16 cellular contexts compared by ENCODE assay signal in the genomic region with DNA sequence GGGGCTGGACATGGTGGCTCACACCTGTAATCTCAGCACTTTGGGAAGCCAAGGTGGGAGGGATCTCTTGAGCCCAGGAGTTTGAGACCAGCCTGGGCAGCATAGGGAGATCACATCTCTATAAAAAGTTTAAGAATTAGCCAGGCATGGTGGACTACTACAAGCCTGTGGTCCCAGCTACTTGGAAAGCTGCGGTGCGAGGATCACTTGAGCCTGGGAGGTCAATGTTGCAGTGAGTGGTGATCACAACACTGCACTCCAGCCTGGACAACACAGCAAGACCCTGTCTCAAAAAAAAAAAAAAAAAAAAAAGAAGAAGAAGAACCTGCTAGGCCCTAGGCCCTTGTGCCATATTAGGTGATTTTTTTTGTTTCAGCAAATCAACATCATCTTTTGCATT. TPM values are rescaled to one million over a fixed set of nuclear protein-coding genes. Genes with fewer than 3 reads are reported as not detected.
DNase-seq lines count a peak whose midpoint lies in the region; ATAC-seq and TF ChIP-seq lines count a peak whose summit lies in the region.
"Had no signal": no experiment of that assay in that cellular context is flagged by ENCODE, and none has a peak within 500 bp of the region (broad histone marks: within the 10 kb centered on the region; RNA-seq: fewer than 3 reads in every experiment).

No MANE protein-coding gene starts in this region.

- intact Hi-C loops in natural killer cell (cut with micrococcal nuclease) = no loop called here

- no peaks in the 10 kb centered on the region for H3K79me2 ChIP-seq in osteoblast (ENCODE audit: insufficient read depth, low read length)

- peaks cover 44% of the 10 kb centered on the region for H3K4me1 ChIP-seq in adipocyte (ENCODE audit: control insufficient read depth, insufficient read depth, low read length)
- H3K4me1 ChIP-seq in osteoblast (ENCODE audit: insufficient read depth, low read length) = peaks cover 20% of the 10 kb centered on the region
- peaks cover 0 to 27% of the 10 kb centered on the region in 2 donors for H3K4me1 ChIP-seq in right atrium auricular region
- H3K4me1 ChIP-seq in BE2C = no peaks in the 10 kb centered on the region

- no peak for DNase-seq in natural killer cell treated with Interleukin-12 subunit alpha and Interleukin-12 subunit beta and Interleukin-15 and Interleukin-18, amount 100 ng/mL, for 72 hours (ENCODE audit: low spot score)
- DNase-seq in natural killer cell (no peak), adipocyte (ENCODE audit: low read depth) (no peak), osteoblast (ENCODE audit: insufficient read length, low spot score, missing footprints) (no peak), foreskin fibroblast (no peak), right atrium auricular region (ENCODE audit: low spot score) (no peak), BE2C (no peak)
- DNase-seq: activated CD4-positive, alpha-beta memory T cell treated with anti-CD3 and anti-CD28 coated beads, Interleukin-2, amount 10 ng/mL, durations not matched to agents 7 days and 5 days; activated effector memory CD4-positive, alpha-beta T cell treated with anti-CD3 and anti-CD28 coated beads, Interleukin-2, amount 50 U/mL, for 16 hours; Calu3; left colon; naive thymus-derived CD4-positive, alpha-beta T cell; NCI-H1694 treated with DMSO at 0.1 percent for 48 hours; NCI-H526; T1000 had no signal

- no peaks in the 10 kb centered on the region for H3K27me3 Mint-ChIP-seq in natural killer cell treated with Interleukin-12 subunit alpha and Interleukin-12 subunit beta and Interleukin-15 and Interleukin-18, amount 100 ng/mL, for 72 hours
- H3K27me3 Mint-ChIP-seq in natural killer cell (ENCODE audit: low read depth in 2 of 2) = no peaks in the 10 kb centered on the region
- H3K27me3 Mint-ChIP-seq: activated CD4-positive, alpha-beta memory T cell treated with anti-CD3 and anti-CD28 coated beads, Interleukin-2, amount 10 ng/mL, durations not matched to agents 7 days and 5 days; naive thymus-derived CD4-positive, alpha-beta T cell had no signal

- H3K4me2 ChIP-seq in osteoblast (ENCODE audit: insufficient read depth, low read length) = peak overlapping the region; percentile 74

- H3K27me3 ChIP-seq in adipocyte (replicated peaks; ENCODE audit: control insufficient read depth, insufficient read depth, low read length) (no peaks in the 10 kb centered on the region), osteoblast (ENCODE audit: insufficient read depth, low read length) (no peaks in the 10 kb centered on the region), right atrium auricular region (no peaks in the 10 kb centered on the region), BE2C (no peaks in the 10 kb centered on the region)

- H3K9me3 Mint-ChIP-seq in natural killer cell treated with Interleukin-12 subunit alpha and Interleukin-12 subunit beta and Interleukin-15 and Interleukin-18, amount 100 ng/mL, for 72 hours = no peaks in the 10 kb centered on the region
- H3K9me3 Mint-ChIP-seq in natural killer cell = no peaks in the 10 kb centered on the region
- H3K9me3 Mint-ChIP-seq: activated CD4-positive, alpha-beta memory T cell treated with anti-CD3 and anti-CD28 coated beads, Interleukin-2, amount 10 ng/mL, durations not matched to agents 7 days and 5 days had no signal

- TF ChIP-seq CTCF in natural killer cell (IDR thresholded peaks at IDR 0.05) (no peak), osteoblast (IDR thresholded peaks at IDR 0.05; ENCODE audit: extremely low read depth, low read depth, low read length) (no peak), foreskin fibroblast (IDR thresholded peaks at IDR 0.05; ENCODE audit: low read depth, low read length) (no peak), right atrium auricular region (IDR thresholded peaks at IDR 0.05) (no peak), BE2C (IDR thresholded peaks at IDR 0.05; ENCODE audit: low read depth, low read length) (no peak)

- H3K4me3 Mint-ChIP-seq in natural killer cell treated with Interleukin-12 subunit alpha and Interleukin-12 subunit beta and Interleukin-15 and Interleukin-18, amount 100 ng/mL, for 72 hours = peak overlapping the region; percentile 57
- H3K4me3 Mint-ChIP-seq in natural killer cell = no peak overlapping the region
- H3K4me3 Mint-ChIP-seq: activated CD4-positive, alpha-beta memory T cell treated with anti-CD3 and anti-CD28 coated beads, Interleukin-2, amount 10 ng/mL, durations not matched to agents 7 days and 5 days; naive thymus-derived CD4-positive, alpha-beta T cell had no signal

- no peaks in the 10 kb centered on the region for H4K20me1 ChIP-seq in osteoblast (ENCODE audit: insufficient read depth, low read length)

- no peak for ATAC-seq in natural killer cell treated with Interleukin-12 subunit alpha and Interleukin-12 subunit beta and Interleukin-15 and Interleukin-18, amount 100 ng/mL, for 72 hours
- ATAC-seq in natural killer cell (no peak), HG02678 (IDR thresholded peaks at IDR 0.05; ENCODE audit: unreplicated experiment) (no peak)

- H3K4me3 ChIP-seq in adipocyte (ENCODE audit: low read length) (peak overlapping the region; percentile 39), osteoblast (ENCODE audit: insufficient read depth, low read length) (no peak overlapping the region), foreskin fibroblast (ENCODE audit: low read depth in 1 of 2, low read length in 2 of 2) (no peak overlapping the region), right atrium auricular region (no peak overlapping the region), BE2C (ENCODE audit: low read depth, low read length) (no peak overlapping the region)

- peaks cover 26 to 30% of the 10 kb centered on the region in 2 donors for H3K4me1 Mint-ChIP-seq in natural killer cell treated with Interleukin-12 subunit alpha and Interleukin-12 subunit beta and Interleukin-15 and Interleukin-18, amount 100 ng/mL, for 72 hours (ENCODE audit: low read depth in 2 of 2)
- no peaks in the 10 kb centered on the region for H3K4me1 Mint-ChIP-seq in natural killer cell

- H3K27ac Mint-ChIP-seq in natural killer cell treated with Interleukin-12 subunit alpha and Interleukin-12 subunit beta and Interleukin-15 and Interleukin-18, amount 100 ng/mL, for 72 hours = peak overlapping the region; percentile 63 to 82
- no peak overlapping the region for H3K27ac Mint-ChIP-seq in natural killer cell
- H3K27ac Mint-ChIP-seq: activated CD4-positive, alpha-beta memory T cell treated with anti-CD3 and anti-CD28 coated beads, Interleukin-2, amount 10 ng/mL, durations not matched to agents 7 days and 5 days; naive thymus-derived CD4-positive, alpha-beta T cell had no signal

- H3K27ac ChIP-seq in osteoblast (ENCODE audit: low read depth, low read length) (peak overlapping the region; percentile 47), right atrium auricular region (peak overlapping the region in 1 of 2 donors; percentile 71)

- peaks cover 5% of the 10 kb centered on the region for H3K36me3 ChIP-seq in adipocyte (ENCODE audit: control insufficient read depth, insufficient read depth, low read length, severe bottlenecking)
- no peaks in the 10 kb centered on the region for H3K36me3 ChIP-seq in osteoblast (ENCODE audit: insufficient read depth, low read length)
- H3K36me3 ChIP-seq in right atrium auricular region = no peaks in the 10 kb centered on the region
- no peaks in the 10 kb centered on the region for H3K36me3 ChIP-seq in BE2C

- peak overlapping the region; percentile 25 for H3K9ac ChIP-seq in adipocyte (ENCODE audit: low read length)

- H2AFZ ChIP-seq in osteoblast (ENCODE audit: low read length) = no peak overlapping the region

- H3K9me3 ChIP-seq in adipocyte (ENCODE audit: control insufficient read depth, low read length) = no peaks in the 10 kb centered on the region
- H3K9me3 ChIP-seq in osteoblast (ENCODE audit: low read depth, low read length) = no peaks in the 10 kb centered on the region
- H3K9me3 ChIP-seq in right atrium auricular region = no peaks in the 10 kb centered on the region
- no peaks in the 10 kb centered on the region for H3K9me3 ChIP-seq in BE2C

- H3K36me3 Mint-ChIP-seq in natural killer cell treated with Interleukin-12 subunit alpha and Interleukin-12 subunit beta and Interleukin-15 and Interleukin-18, amount 100 ng/mL, for 72 hours = peaks cover 6% of the 10 kb centered on the region
- no peaks in the 10 kb centered on the region for H3K36me3 Mint-ChIP-seq in natural killer cell

RNA-seq across cellular contexts. Expression of a gene that starts 12.2 kb away (rescaled TPM):
- 1 to 10 TPM; 7.2 to 7.3 TPM for total RNA-seq in natural killer cell treated with Interleukin-12 subunit alpha and Interleukin-12 subunit beta and Interleukin-15 and Interleukin-18, amount 100 ng/mL, for 72 hours
- total RNA-seq in natural killer cell (1 to 10 TPM; 3.5 to 5.6 (median 4.5) TPM), osteoblast (10.6 and 13.0 TPM in 2 replicates), right atrium auricular region (1 to 10 TPM; 6.0 to 8.3 TPM)
- polyA plus RNA-seq in BE2C (2012; ENCODE audit: insufficient read depth, insufficient read length, low read depth) = 4.4 TPM

RNA-seq across cellular contexts. Expression of a gene that starts 37.5 kb away (rescaled TPM):
- total RNA-seq in natural killer cell treated with Interleukin-12 subunit alpha and Interleukin-12 subunit beta and Interleukin-15 and Interleukin-18, amount 100 ng/mL, for 72 hours = 100 to 1,000 TPM; 134 to 157 TPM
- 100 to 1,000 TPM in 2 of 3 donors, 10 to 100 TPM in 1; 86.9 to 113 (median 102) TPM for total RNA-seq in natural killer cell
- 151 and 163 TPM in 2 replicates for total RNA-seq in osteoblast
- total RNA-seq in right atrium auricular region = 10 to 100 TPM; 75.5 to 90.1 TPM
- polyA plus RNA-seq in BE2C (2012; ENCODE audit: insufficient read depth, insufficient read length, low read depth) = 45.3 TPM

Comparison
In these comparisons a context has a peak if more than half of its experiments do, and no peak if none do; other contexts are left out.
1. H3K27ac Mint-ChIP-seq: peak in natural killer cell treated with Interleukin-12 subunit alpha and Interleukin-12 subunit beta and Interleukin-15 and Interleukin-18, amount 100 ng/mL, for 72 hours (2 of 2); none in natural killer cell (0 of 2).